8 cellular contexts compared by ENCODE assay signal in the genomic region with DNA sequence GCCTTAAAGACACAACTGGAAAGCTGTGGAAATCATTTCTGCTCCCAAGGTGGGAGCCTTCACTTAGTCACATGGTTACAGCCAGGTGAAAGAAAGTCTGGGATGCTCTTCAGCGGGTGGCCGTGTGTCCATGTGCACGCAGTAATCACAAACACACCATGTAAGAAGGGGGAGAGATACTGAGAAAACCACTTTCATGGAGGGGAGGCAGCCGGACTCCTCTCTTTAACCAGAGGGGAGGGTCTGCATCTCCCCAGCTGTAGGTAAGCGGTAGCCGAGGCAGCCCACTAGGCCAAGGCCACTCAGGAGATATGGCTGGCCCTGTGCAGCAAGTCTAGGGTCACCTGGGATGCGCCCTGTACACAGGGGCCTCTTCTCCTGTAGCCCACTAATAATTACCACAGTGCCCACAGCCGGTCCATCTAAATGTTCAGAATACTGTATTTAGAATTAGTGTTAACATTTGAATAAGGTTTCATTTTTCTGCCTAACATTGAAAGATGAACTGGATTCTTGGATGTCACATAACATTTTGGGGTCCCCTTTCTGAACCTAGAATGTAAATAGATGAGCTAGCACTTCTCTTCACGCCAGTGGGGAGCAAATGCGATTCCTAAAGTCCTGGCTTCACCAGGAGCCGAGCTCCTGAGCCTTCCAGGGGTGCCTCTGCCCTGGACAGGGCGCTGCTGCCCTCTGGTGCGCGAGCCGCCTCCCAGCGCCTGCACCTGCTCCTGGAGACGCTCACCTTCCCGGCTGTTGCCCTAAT. TPM values are rescaled to one million over a fixed set of nuclear protein-coding genes. Genes with fewer than 3 reads are reported as not detected.
A peak's percentile ranks its signal among the peaks of the same experiment; 100 is the strongest.
DNase-seq lines count a peak whose midpoint lies in the region; ATAC-seq and TF ChIP-seq lines count a peak whose summit lies in the region.

No MANE protein-coding gene starts in this region.

- H3K27me3 ChIP-seq in CD4-positive, alpha-beta memory T cell (ENCODE audit: insufficient read depth, low read length): no peaks in the 10 kb centered on the region

- POLR2A ChIA-PET in CD4-positive, alpha-beta memory T cell (lab: Charles Lee; ENCODE audit: partially characterized antibody): interaction anchor here (0.6 to 3.5 kb wide), 12 partner anchors 13 to 186 kb away, joined by 3 to 15 read pairs (median 7); a partner anchor contains a TSS

- H3K4me3 Mint-ChIP-seq in CD4-positive, alpha-beta memory T cell: peak overlapping the region in 2 of 8 donors; percentile 63 to 69

- H3K4me3 ChIP-seq in CD4-positive, alpha-beta memory T cell (ENCODE audit: low read length in 2 of 2): no peak overlapping the region
- no peak overlapping the region for H3K4me3 ChIP-seq in astrocyte of the cerebellum (ENCODE audit: low read depth, low read length)

- H3K27ac Mint-ChIP-seq in CD4-positive, alpha-beta memory T cell: peak overlapping the region; percentile 72 to 91 (median 81)

- H3K27ac ChIP-seq in CD4-positive, alpha-beta memory T cell (ENCODE audit: low read depth, low read length): no peak overlapping the region

- H3K4me1 Mint-ChIP-seq in CD4-positive, alpha-beta memory T cell: peaks cover 24 to 51% (median 29%) of the 10 kb centered on the region in 4 donors

- peaks cover 0 to 2% of the 10 kb centered on the region in 2 donors for H3K27me3 Mint-ChIP-seq in CD4-positive, alpha-beta memory T cell

- H3K9me3 ChIP-seq in CD4-positive, alpha-beta memory T cell (ENCODE audit: control insufficient read depth in 1 of 2, low read length in 2 of 2): no peaks in the 10 kb centered on the region

- in situ Hi-C loops in astrocyte of the cerebellum (cut with HindIII; ENCODE audit: low sequenced_read_pairs): no loop called here

- CTCF ChIA-PET in CD4-positive, alpha-beta memory T cell (lab: Charles Lee; ENCODE audit: partially characterized antibody): interaction anchor here (0.6 to 9.8 kb wide), 42 partner anchors 9 to 371 kb away, joined by 3 to 121 read pairs (median 4); a partner anchor contains a TSS

- intact Hi-C loops in CD4-positive, alpha-beta memory T cell (cut with micrococcal nuclease): loop anchor here (1.0 to 5.0 kb wide), 7 partner anchors 50 to 367 kb away; a partner anchor contains a TSS

- H3K4me1 ChIP-seq in CD4-positive, alpha-beta memory T cell (ENCODE audit: insufficient read depth, low read length): peaks cover 17% of the 10 kb centered on the region

- H3K9me3 Mint-ChIP-seq in CD4-positive, alpha-beta memory T cell: no peaks in the 10 kb centered on the region

- peaks cover 6% of the 10 kb centered on the region for H3K36me3 ChIP-seq in CD4-positive, alpha-beta memory T cell (ENCODE audit: insufficient read depth, low read length)

- DNase-seq in CD4-positive, alpha-beta memory T cell: peak in 4 of 5 donors; percentile 54 to 62 (median 56)
- DNase-seq in HPDE6-E6E7 (ENCODE audit: extremely low spot score) (peak; percentile 54), SK-N-DZ (ENCODE audit: low spot score) (peak; percentile 37), astrocyte of the cerebellum (ENCODE audit: low read depth) (no peak), kidney glomerular epithelial cell (lab: John Stamatoyannopoulos, UW) (peak; percentile 29)
- peak in 2 of 3 donors; percentile 27 to 35 for DNase-seq in stimulated activated CD4-positive, alpha-beta T cell treated with anti-CD3 and anti-CD28 coated beads, TNF-alpha, amount 100 ng/mL, for 1 hour (ENCODE audit: low read depth in 3 of 3, low spot score in 1 of 3)
- DNase-seq in NK-92 treated with Interleukin-12 subunit alpha and Interleukin-12 subunit beta, amount 100 ng/mL, for 24 hours (lab: John Stamatoyannopoulos, UW): no peak

- H3K36me3 Mint-ChIP-seq in CD4-positive, alpha-beta memory T cell: peaks cover 9 to 10% of the 10 kb centered on the region in 2 donors

- peak; percentile 51 for ATAC-seq in GM19328 (IDR thresholded peaks at IDR 0.05; ENCODE audit: unreplicated experiment)

- TF ChIP-seq CTCF in astrocyte of the cerebellum (IDR thresholded peaks at IDR 0.05; ENCODE audit: low read depth, low read length, missing control alignments): peak; percentile 74

RNA-seq across cellular contexts. Expression of a gene that starts 15.9 kb away (rescaled TPM):
- total RNA-seq in CD4-positive, alpha-beta memory T cell: not detected
- polyA plus RNA-seq in CD4-positive, alpha-beta memory T cell: not detected
- polyA plus RNA-seq in SK-N-DZ (2014; cell fraction: cytosol; rRNA removed): not detected in 2 replicates
- not detected in 2 replicates for polyA plus RNA-seq in SK-N-DZ (2014; cell fraction: nucleus; rRNA removed)

RNA-seq across cellular contexts. Expression of a gene that starts 19.0 kb away (rescaled TPM):
- total RNA-seq in CD4-positive, alpha-beta memory T cell: 10 to 100 TPM; 21.7 to 23.7 TPM
- polyA plus RNA-seq in CD4-positive, alpha-beta memory T cell: 100 to 1,000 TPM in 1 of 2 donors, 10 to 100 TPM in 1; 98.7 to 124 TPM
- polyA plus RNA-seq in SK-N-DZ (2014; cell fraction: cytosol; rRNA removed): 0.35 and 1.0 TPM in 2 replicates
- polyA plus RNA-seq in SK-N-DZ (2014; cell fraction: nucleus; rRNA removed): not detected in 2 replicates

Comparison
In these comparisons a context has a peak if more than half of its experiments do, and no peak if none do; other contexts are left out.
1. DNase-seq: peak in CD4-positive, alpha-beta memory T cell (4 of 5), HPDE6-E6E7 (single experiment), SK-N-DZ (single experiment), kidney glomerular epithelial cell (single experiment) and stimulated activated CD4-positive, alpha-beta T cell treated with anti-CD3 and anti-CD28 coated beads, TNF-alpha, amount 100 ng/mL, for 1 hour (2 of 3); none in astrocyte of the cerebellum (single experiment) and NK-92 treated with Interleukin-12 subunit alpha and Interleukin-12 subunit beta, amount 100 ng/mL, for 24 hours (single experiment).